8 cellular contexts compared by ENCODE assay signal in genomic region chr7:76944567-76944966, GRCh38.
DNase-seq lines count a peak whose midpoint lies in the region; ATAC-seq lines count a peak whose summit lies in the region.
"Not testable (repeated sequence)": the region's sequence is repeated elsewhere in the genome, so short reads cannot be mapped to it uniquely, and the experiment has no call there.

No MANE protein-coding gene starts in this region.

- H3K4me3 Mint-ChIP-seq in activated naive CD4-positive, alpha-beta T cell treated with anti-CD3 and anti-CD28 coated beads for 36 hours; natural killer cell treated with Interleukin-12 subunit alpha and Interleukin-12 subunit beta and Interleukin-15 and Interleukin-18, amount 100 ng/mL, for 72 hours: not testable (repeated sequence)

- not testable (repeated sequence) for H3K4me1 Mint-ChIP-seq in activated naive CD4-positive, alpha-beta T cell treated with anti-CD3 and anti-CD28 coated beads for 36 hours (ENCODE audit: low read depth); natural killer cell treated with Interleukin-12 subunit alpha and Interleukin-12 subunit beta and Interleukin-15 and Interleukin-18, amount 100 ng/mL, for 72 hours (ENCODE audit: low read depth in 2 of 2)

- H3K36me3 Mint-ChIP-seq in activated naive CD4-positive, alpha-beta T cell treated with anti-CD3 and anti-CD28 coated beads for 36 hours (ENCODE audit: low read depth); natural killer cell treated with Interleukin-12 subunit alpha and Interleukin-12 subunit beta and Interleukin-15 and Interleukin-18, amount 100 ng/mL, for 72 hours: not testable (repeated sequence)

- CTCF ChIA-PET in activated naive CD4-positive, alpha-beta T cell treated with anti-CD3 and anti-CD28 coated beads for 36 hours (lab: Charles Lee) = not testable (repeated sequence)

- peak; percentile 4 for DNase-seq in activated naive CD4-positive, alpha-beta T cell treated with anti-CD3 and anti-CD28 coated beads for 36 hours
- DNase-seq in natural killer cell treated with Interleukin-12 subunit alpha and Interleukin-12 subunit beta and Interleukin-15 and Interleukin-18, amount 100 ng/mL, for 72 hours (ENCODE audit: low spot score) = not testable (repeated sequence)

- peak overlapping the region; percentile 3 for H3K27ac Mint-ChIP-seq in activated naive CD4-positive, alpha-beta T cell treated with anti-CD3 and anti-CD28 coated beads for 36 hours
- H3K27ac Mint-ChIP-seq in natural killer cell treated with Interleukin-12 subunit alpha and Interleukin-12 subunit beta and Interleukin-15 and Interleukin-18, amount 100 ng/mL, for 72 hours = peak overlapping the region in 1 of 2 donors; percentile 35

- intact Hi-C loops in activated naive CD4-positive, alpha-beta T cell treated with anti-CD3 and anti-CD28 coated beads for 36 hours (cut with micrococcal nuclease) = not testable (repeated sequence)

- not testable (repeated sequence) for H3K27me3 Mint-ChIP-seq in activated naive CD4-positive, alpha-beta T cell treated with anti-CD3 and anti-CD28 coated beads for 36 hours (ENCODE audit: low read depth)
- peaks cover 6 to 12% of the 10 kb centered on the region in 2 donors for H3K27me3 Mint-ChIP-seq in natural killer cell treated with Interleukin-12 subunit alpha and Interleukin-12 subunit beta and Interleukin-15 and Interleukin-18, amount 100 ng/mL, for 72 hours

- ATAC-seq in GM18498 (IDR thresholded peaks at IDR 0.05; ENCODE audit: unreplicated experiment) (peak; percentile 65), GM19023 (IDR thresholded peaks at IDR 0.05; ENCODE audit: unreplicated experiment) (peak; percentile 77), GM21515 (IDR thresholded peaks at IDR 0.05; ENCODE audit: unreplicated experiment) (peak; percentile 43), HG02759 (IDR thresholded peaks at IDR 0.05; ENCODE audit: unreplicated experiment) (peak; percentile 81), HG03097 (IDR thresholded peaks at IDR 0.05; ENCODE audit: low FRiP score, unreplicated experiment) (peak; percentile 53), HG03558 (IDR thresholded peaks at IDR 0.05; ENCODE audit: extremely low read depth, unreplicated experiment) (peak; percentile 55)
- peak; percentile 55 to 62 for ATAC-seq in natural killer cell treated with Interleukin-12 subunit alpha and Interleukin-12 subunit beta and Interleukin-15 and Interleukin-18, amount 100 ng/mL, for 72 hours

- H3K9me3 Mint-ChIP-seq in activated naive CD4-positive, alpha-beta T cell treated with anti-CD3 and anti-CD28 coated beads for 36 hours; natural killer cell treated with Interleukin-12 subunit alpha and Interleukin-12 subunit beta and Interleukin-15 and Interleukin-18, amount 100 ng/mL, for 72 hours: not testable (repeated sequence)
